In the genomic region with DNA sequence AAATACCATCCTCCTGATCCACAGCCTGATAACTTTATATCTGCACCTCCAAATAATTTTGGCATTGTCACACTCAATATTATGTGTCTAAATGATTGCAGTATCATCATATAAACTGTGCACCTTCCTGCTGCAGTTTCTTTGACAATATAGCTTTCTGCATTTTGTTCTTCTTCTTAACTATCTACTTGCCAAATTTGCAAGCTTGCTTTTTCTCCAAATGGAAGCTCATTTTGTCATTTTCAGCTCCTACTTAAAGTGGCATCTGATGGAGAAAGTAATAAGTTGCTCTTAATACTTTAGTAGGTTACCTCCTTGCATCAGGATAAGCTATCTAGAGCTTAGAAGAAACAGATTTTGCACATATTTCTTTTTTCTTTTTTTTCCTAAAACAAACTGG, we compare ENCODE assay signal across 36 cellular contexts.
"Had no signal": no experiment of that assay in that cellular context is flagged by ENCODE, and none has a peak within 500 bp of the region (broad histone marks: within the 10 kb centered on the region; RNA-seq: fewer than 3 reads in every experiment).

No MANE protein-coding gene starts in this region.

- H3K36me3 ChIP-seq: MG63 had no signal

- H3K4me3 ChIP-seq: MG63 had no signal

- H3K9me3 ChIP-seq: MG63 had no signal

- DNase-seq: Karpas-422, Kasumi-1, MG63, MM.1S, MV-4-11, NCI-H1048, NCI-H1092, NCI-H1092 treated with DMSO at 0.1 percent for 48 hours, NCI-H1105, NCI-H1105 treated with DMSO at 0.1 percent for 48 hours, NCI-H1417, NCI-H1417 treated with DMSO at 0.1 percent for 48 hours, NCI-H1436, NCI-H1436 treated with DMSO at 0.1 percent for 48 hours, NCI-H146, NCI-H1694, NCI-H1694 treated with DMSO at 0.1 percent for 48 hours, NCI-H187, NCI-H187 treated with DMSO at 0.1 percent for 48 hours, NCI-H1930, NCI-H2029, NCI-H2029 treated with DMSO at 0.1 percent for 48 hours, NCI-H2081, NCI-H2081 treated with DMSO at 0.1 percent for 48 hours, NCI-H2107, NCI-H2171, NCI-H2171 treated with DMSO at 0.1 percent for 48 hours, NCI-H2227 treated with DMSO at 0.1 percent for 48 hours, NCI-H226, NCI-H345, NCI-H446, NCI-H446 treated with DMSO at 0.1 percent for 48 hours, NCI-H510A, NCI-H510A treated with DMSO at 0.1 percent for 48 hours, NCI-H524, NCI-H524 treated with DMSO at 0.1 percent for 48 hours had no signal
